ENCODE assay signal across 23 cellular contexts in the genomic region with DNA sequence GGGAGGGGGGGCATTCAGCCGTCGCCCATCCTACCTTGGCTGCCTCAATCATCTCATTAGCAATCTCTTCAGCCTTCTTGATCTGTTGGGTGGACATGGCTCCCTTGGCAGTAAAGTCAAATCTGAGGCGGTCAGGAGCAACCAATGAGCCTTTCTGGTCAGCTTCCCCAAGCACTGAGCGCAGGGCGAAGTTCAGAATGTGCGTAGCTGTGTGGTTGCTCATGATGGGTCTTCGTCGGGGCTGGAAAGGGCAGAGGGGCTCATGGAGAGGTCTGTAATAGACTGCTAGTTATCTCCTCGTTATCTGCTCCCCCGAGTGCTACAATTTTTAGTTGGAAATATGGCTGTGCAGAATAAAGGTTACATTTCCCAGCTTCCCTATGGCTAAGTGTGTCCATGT.
"Had no signal": no experiment of that assay in that cellular context is flagged by ENCODE, and none has a peak within 500 bp of the region (broad histone marks: within the 10 kb centered on the region; RNA-seq: fewer than 3 reads in every experiment).

No MANE protein-coding gene starts in this region.

- ATAC-seq: effector memory CD8-positive, alpha-beta T cell; gastroesophageal sphincter; left cardiac atrium; lower lobe of right lung; natural killer cell treated with Interleukin-12 subunit alpha and Interleukin-12 subunit beta and Interleukin-15 and Interleukin-18, amount 100 ng/mL, for 72 hours; pancreas; right lobe of liver; stimulated activated effector memory CD8-positive, alpha-beta T cell treated with anti-CD3 and anti-CD28 coated beads, Interleukin-12 subunit alpha, Interleukin-12 subunit beta, amount 100 ng/mL, for 72 hours; stimulated activated naive CD8-positive, alpha-beta T cell treated with anti-CD3 and anti-CD28 coated beads, Interleukin-15, Interleukin-2, amounts not matched to agents 100 U/mL and 50 U/mL, for 24 hours; upper lobe of right lung had no signal

- H3K27me3 Mint-ChIP-seq: effector memory CD8-positive, alpha-beta T cell; memory B cell; natural killer cell treated with Interleukin-12 subunit alpha and Interleukin-12 subunit beta and Interleukin-15 and Interleukin-18, amount 100 ng/mL, for 72 hours had no signal

- H3K4me1 Mint-ChIP-seq: memory B cell; neural progenitor cell; stimulated activated effector memory CD8-positive, alpha-beta T cell treated with anti-CD3 and anti-CD28 coated beads, Interleukin-12 subunit alpha, Interleukin-12 subunit beta, amount 100 ng/mL, for 72 hours had no signal

- H3K9me3 Mint-ChIP-seq: effector memory CD8-positive, alpha-beta T cell; memory B cell; natural killer cell treated with Interleukin-12 subunit alpha and Interleukin-12 subunit beta and Interleukin-15 and Interleukin-18, amount 100 ng/mL, for 72 hours; neural progenitor cell; stimulated activated effector memory CD8-positive, alpha-beta T cell treated with anti-CD3 and anti-CD28 coated beads, Interleukin-12 subunit alpha, Interleukin-12 subunit beta, amount 100 ng/mL, for 72 hours had no signal

- H3K9me3 ChIP-seq: esophagus squamous epithelium, gastroesophageal sphincter, left ventricle myocardium inferior, lower lobe of right lung, pancreas, prostate gland, right lobe of liver, tibial artery, upper lobe of right lung had no signal

- H3K4me1 ChIP-seq: esophagus squamous epithelium, gastroesophageal sphincter, lower lobe of right lung, neural progenitor cell, pancreas, prostate gland, right lobe of liver, tibial artery, upper lobe of right lung had no signal

- FAIRE-seq: kidney, pancreas had no signal

- H3K4me3 Mint-ChIP-seq: effector memory CD8-positive, alpha-beta T cell; memory B cell; natural killer cell treated with Interleukin-12 subunit alpha and Interleukin-12 subunit beta and Interleukin-15 and Interleukin-18, amount 100 ng/mL, for 72 hours; neural progenitor cell; stimulated activated effector memory CD8-positive, alpha-beta T cell treated with anti-CD3 and anti-CD28 coated beads, Interleukin-12 subunit alpha, Interleukin-12 subunit beta, amount 100 ng/mL, for 72 hours had no signal

- H3K27ac Mint-ChIP-seq: effector memory CD8-positive, alpha-beta T cell; memory B cell; natural killer cell treated with Interleukin-12 subunit alpha and Interleukin-12 subunit beta and Interleukin-15 and Interleukin-18, amount 100 ng/mL, for 72 hours; neural progenitor cell; stimulated activated effector memory CD8-positive, alpha-beta T cell treated with anti-CD3 and anti-CD28 coated beads, Interleukin-12 subunit alpha, Interleukin-12 subunit beta, amount 100 ng/mL, for 72 hours had no signal

- H3K27ac ChIP-seq: esophagus squamous epithelium, gastroesophageal sphincter, hepatocyte, left ventricle myocardium inferior, lower lobe of right lung, neural progenitor cell, pancreas, prostate gland, right lobe of liver, tibial artery, upper lobe of right lung had no signal

- H3K9ac ChIP-seq: neural progenitor cell had no signal

- H3K27me3 ChIP-seq: esophagus squamous epithelium, gastroesophageal sphincter, hepatocyte, neural progenitor cell, pancreas, right lobe of liver, tibial artery, upper lobe of right lung had no signal

- H3K4me2 ChIP-seq: hepatocyte, neural progenitor cell had no signal

- DNase-seq: effector memory CD8-positive, alpha-beta T cell; esophagus squamous epithelium; foreskin fibroblast; kidney; left cardiac atrium; left ventricle myocardium inferior; lower lobe of right lung; midbrain; occipital lobe; stimulated activated CD4-positive, alpha-beta T cell treated with anti-CD3 and anti-CD28 coated beads, Interleukin-4, amount 100 ng/mL, for 1 hour; stimulated activated CD8-positive, alpha-beta memory T cell treated with anti-CD3 and anti-CD28 coated beads, Interleukin-4, amount 100 ng/mL, for 48 hours; stimulated activated naive CD8-positive, alpha-beta T cell treated with anti-CD3 and anti-CD28 coated beads, Interleukin-15, Interleukin-2, amounts not matched to agents 100 U/mL and 50 U/mL, for 24 hours; upper lobe of right lung had no signal

- H2AFZ ChIP-seq: hepatocyte, neural progenitor cell had no signal

- H3K4me3 ChIP-seq: esophagus squamous epithelium, gastroesophageal sphincter, hepatocyte, left ventricle myocardium inferior, lower lobe of right lung, neural progenitor cell, pancreas, prostate gland, right lobe of liver, tibial artery, upper lobe of right lung had no signal
